Comparison of ENCODE assay signal across 9 cellular contexts in genomic region chr12:24560867-24561266, GRCh38.
A peak's percentile ranks its signal among the peaks of the same experiment; 100 is the strongest.
DNase-seq lines count a peak whose midpoint lies in the region; ATAC-seq lines count a peak whose summit lies in the region.
"Had no signal": no experiment of that assay in that cellular context is flagged by ENCODE, and none has a peak within 500 bp of the region (broad histone marks: within the 10 kb centered on the region; RNA-seq: fewer than 3 reads in every experiment).

No MANE protein-coding gene starts in this region.

- peak overlapping the region; percentile 75 for H3K4me3 ChIP-seq in HAP-1
- peak overlapping the region; percentile 60; the same call in 1 of the 2 replicates for H3K4me3 ChIP-seq in iPS DF 6.9 (ENCODE audit: low read length)
- H3K4me3 ChIP-seq in skin epidermis: peak overlapping the region in 5 of 7 experiments; percentile 60 to 82 (median 74)

- CTCF ChIA-PET in activated CD4-positive, alpha-beta memory T cell treated with anti-CD3 and anti-CD28 coated beads for 36 hours (lab: Charles Lee): no interaction called here

- H3K36me3 ChIP-seq in HAP-1 (replicated peaks) (no peaks in the 10 kb centered on the region), iPS DF 6.9 (ENCODE audit: control insufficient read depth, insufficient read depth, low read length) (no peaks in the 10 kb centered on the region)

- H3K27ac Mint-ChIP-seq in activated CD4-positive, alpha-beta memory T cell treated with anti-CD3 and anti-CD28 coated beads for 36 hours: no peak overlapping the region

- in situ Hi-C loops in HAP-1 (cut with MboI; ENCODE audit: low sequenced_read_pairs): no loop called here

- no CpG with 5 or more reads among the region's 2 CpGs for WGBS in iPS DF 6.9 (ENCODE audit: insufficient coverage, insufficient read length)

- POLR2A ChIA-PET in activated CD4-positive, alpha-beta memory T cell treated with anti-CD3 and anti-CD28 coated beads for 36 hours (lab: Charles Lee): no interaction called here

- no peak for ATAC-seq in GM19452 (IDR thresholded peaks at IDR 0.05; ENCODE audit: unreplicated experiment)
- ATAC-seq in HG03460 (IDR thresholded peaks at IDR 0.05; ENCODE audit: unreplicated experiment): no peak
- ATAC-seq: HCT116 had no signal

- DNase-seq in HAP-1 (ENCODE audit: low spot score in 2 of 2): peak; percentile 27 to 60
- DNase-seq in activated CD4-positive, alpha-beta memory T cell treated with anti-CD3 and anti-CD28 coated beads for 36 hours: no peak
- DNase-seq in iPS DF 6.9 (ENCODE audit: low read depth, low spot score): no peak
- DNase-seq in NCI-H2171 (lab: John Stamatoyannopoulos, UW): no peak
- no peak for DNase-seq in NCI-H2107 (lab: John Stamatoyannopoulos, UW)

- H3K36me3 Mint-ChIP-seq in activated CD4-positive, alpha-beta memory T cell treated with anti-CD3 and anti-CD28 coated beads for 36 hours: no peaks in the 10 kb centered on the region

- H3K9me3 Mint-ChIP-seq in activated CD4-positive, alpha-beta memory T cell treated with anti-CD3 and anti-CD28 coated beads for 36 hours: no peaks in the 10 kb centered on the region

- peaks cover 26% of the 10 kb centered on the region for H3K4me1 ChIP-seq in HAP-1
- peaks cover 6% of the 10 kb centered on the region; the same call in 1 of the 2 replicates for H3K4me1 ChIP-seq in iPS DF 6.9 (ENCODE audit: control insufficient read depth, insufficient read depth, low read length)

- H3K27me3 ChIP-seq in HAP-1 (ENCODE audit: low read depth) (no peaks in the 10 kb centered on the region), iPS DF 6.9 (ENCODE audit: control insufficient read depth, insufficient read depth, low read length) (peaks cover 3% of the 10 kb centered on the region; the same call in 1 of the 2 replicates)

- peak overlapping the region; percentile 72 for H3K4me3 Mint-ChIP-seq in activated CD4-positive, alpha-beta memory T cell treated with anti-CD3 and anti-CD28 coated beads for 36 hours

- peaks cover 56% of the 10 kb centered on the region for H3K27me3 Mint-ChIP-seq in activated CD4-positive, alpha-beta memory T cell treated with anti-CD3 and anti-CD28 coated beads for 36 hours

- H3K27ac ChIP-seq in iPS DF 6.9 (ENCODE audit: low read length): no peak overlapping the region
- H3K27ac ChIP-seq in skin epidermis: peak overlapping the region in 11 of 21 experiments; percentile 20 to 87 (median 66)

- peaks cover 19% of the 10 kb centered on the region for H3K4me1 Mint-ChIP-seq in activated CD4-positive, alpha-beta memory T cell treated with anti-CD3 and anti-CD28 coated beads for 36 hours (ENCODE audit: low read depth)

- intact Hi-C loops in activated CD4-positive, alpha-beta memory T cell treated with anti-CD3 and anti-CD28 coated beads for 36 hours (cut with micrococcal nuclease): loop anchor here (5.0 kb wide), 1 partner anchor 276 kb away; no protein-coding TSS in a partner anchor

- no peaks in the 10 kb centered on the region for H3K9me3 ChIP-seq in HAP-1
- no peaks in the 10 kb centered on the region for H3K9me3 ChIP-seq in iPS DF 6.9 (ENCODE audit: control insufficient read depth, insufficient read depth, low read length)

Comparison
In these comparisons a context has a peak if more than half of its experiments do, and no peak if none do; other contexts are left out.
1. DNase-seq: peak in HAP-1 (2 of 2); none in activated CD4-positive, alpha-beta memory T cell treated with anti-CD3 and anti-CD28 coated beads for 36 hours (single experiment), iPS DF 6.9 (single experiment), NCI-H2171 (single experiment) and NCI-H2107 (single experiment).
2. Peak in every context shown above with its lines, with median percentiles within 50 percentile points of each other: H3K4me3 ChIP-seq.